9 cellular contexts compared by ENCODE assay signal in the genomic region with DNA sequence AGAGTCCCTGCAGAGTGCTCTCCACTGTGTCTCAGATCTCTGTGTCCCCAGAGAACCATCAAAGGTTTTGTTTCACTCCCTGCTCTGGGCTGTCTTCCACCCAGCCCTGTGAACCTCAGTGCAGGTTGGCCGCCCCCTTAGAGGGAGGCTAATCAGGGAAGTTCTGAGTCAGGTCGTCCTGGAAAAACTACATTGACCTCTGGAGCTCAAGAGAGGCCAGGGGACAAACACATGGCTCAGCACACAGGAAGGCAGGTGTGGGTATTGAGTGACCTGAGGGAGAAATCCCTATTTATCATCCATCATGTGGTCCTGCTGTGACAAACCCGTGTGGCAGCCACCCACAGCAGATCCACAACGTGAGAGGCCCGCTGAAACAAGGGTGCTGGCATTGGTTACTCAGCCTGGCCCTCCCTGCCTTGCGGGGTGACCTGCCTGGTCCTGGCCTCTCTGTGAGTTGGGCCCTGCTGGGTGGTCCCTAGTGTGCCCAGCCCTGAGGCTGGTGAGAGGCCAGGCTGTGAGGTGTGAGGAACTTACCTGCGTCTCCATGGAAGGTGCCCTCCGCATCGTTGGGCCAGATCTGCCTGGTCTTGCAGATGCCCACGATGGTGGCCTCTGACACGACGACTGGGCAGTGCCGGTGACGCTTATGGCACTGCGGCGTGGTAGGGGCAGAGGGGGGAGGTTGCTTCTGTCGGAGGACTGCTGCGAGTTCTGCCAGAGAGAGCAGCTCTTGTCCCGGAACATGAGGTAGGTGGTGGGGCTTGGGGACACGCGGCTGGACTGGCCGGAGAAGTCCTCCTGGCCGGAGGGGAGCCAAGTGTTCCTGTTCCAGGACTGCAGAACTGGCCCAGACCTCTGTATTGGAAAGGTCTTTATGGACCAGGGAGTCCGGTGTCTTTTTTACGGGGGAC. TPM values are rescaled to one million over a fixed set of nuclear protein-coding genes. Genes with fewer than 3 reads are reported as not detected.
A peak's percentile ranks its signal among the peaks of the same experiment; 100 is the strongest.
DNase-seq lines count a peak whose midpoint lies in the region; ATAC-seq and TF ChIP-seq lines count a peak whose summit lies in the region.
"Had no signal": no experiment of that assay in that cellular context is flagged by ENCODE, and none has a peak within 500 bp of the region (broad histone marks: within the 10 kb centered on the region; RNA-seq: fewer than 3 reads in every experiment).

No MANE protein-coding gene starts in this region.

- H3K9me3 Mint-ChIP-seq in Caco-2 (ENCODE audit: unreplicated experiment) = peaks cover 17% of the 10 kb centered on the region

- TF ChIP-seq CTCF in Caco-2 (IDR thresholded peaks at IDR 0.05; ENCODE audit: insufficient read depth in 1 of 2, low read depth in 1 of 2, low read length in 1 of 2, severe bottlenecking in 1 of 2, unreplicated experiment in 1 of 2) (no peak), breast epithelium (IDR thresholded peaks at IDR 0.05) (no peak), lower lobe of right lung (IDR thresholded peaks at IDR 0.05) (no peak)

- peaks cover 22% of the 10 kb centered on the region for H3K4me1 Mint-ChIP-seq in Caco-2 (ENCODE audit: low read depth, unreplicated experiment)

- H3K36me3 Mint-ChIP-seq in Caco-2 (ENCODE audit: insufficient read depth, unreplicated experiment) = peaks cover 15% of the 10 kb centered on the region

- 66% methylated on average over 25 of the region's 25 CpGs for WGBS in thymus

- TF ChIP-seq POLR2A in breast epithelium (IDR thresholded peaks at IDR 0.05) = no peak

- DNase-seq in Caco-2 = peak in 1 of 2 experiments; percentile 26
- DNase-seq in NCI-H2171 treated with DMSO at 0.1 percent for 48 hours (lab: John Stamatoyannopoulos, UW) = peak; percentile 46
- no peak for DNase-seq in breast epithelium (ENCODE audit: low spot score in 2 of 2)
- peak; percentile 58 for DNase-seq in lower lobe of right lung
- no peak for DNase-seq in T-helper 9 cell
- no peak for DNase-seq in GOT3 (lab: John Stamatoyannopoulos, UW)

- peak overlapping the region; percentile 63 for H3K27ac Mint-ChIP-seq in Caco-2 (ENCODE audit: unreplicated experiment)

- POLR2A ChIA-PET in Caco-2 (lab: Charles Lee) = interaction anchor here (0.6 to 1.4 kb wide), 2 partner anchors 63 to 81 kb away, joined by 3 to 4 read pairs; no protein-coding TSS in a partner anchor

- ATAC-seq in lower lobe of right lung = peak; percentile 14 to 33
- ATAC-seq in GM21576 (IDR thresholded peaks at IDR 0.05; ENCODE audit: unreplicated experiment) = no peak

- peaks cover 14% of the 10 kb centered on the region for H3K9me3 ChIP-seq in Caco-2
- no peaks in the 10 kb centered on the region for H3K9me3 ChIP-seq in breast epithelium
- peaks cover 8% of the 10 kb centered on the region for H3K9me3 ChIP-seq in lower lobe of right lung
- H3K9me3 ChIP-seq in thymus (ENCODE audit: control insufficient read depth) = peaks cover 3% of the 10 kb centered on the region

- H3K36me3 ChIP-seq in Caco-2 (ENCODE audit: control insufficient read depth, insufficient read depth, low read length) (0 out of 2 replicates have a peak, but pooled peaks cover under 1% of the 10 kb centered on the region), breast epithelium (no peaks in the 10 kb centered on the region), lower lobe of right lung (no peaks in the 10 kb centered on the region), thymus (ENCODE audit: control insufficient read depth, insufficient read depth) (peaks cover under 1% of the 10 kb centered on the region)

- peak overlapping the region; percentile 77 for H3K4me3 Mint-ChIP-seq in Caco-2 (ENCODE audit: unreplicated experiment)

- BruUV-seq in Caco-2 (replicated peaks; lab: Mats Ljungman, UMichigan) = TSS peak; percentile 55

- H3K4me3 ChIP-seq in Caco-2 (ENCODE audit: low read depth, low read length) (peak overlapping the region; percentile 96), breast epithelium (peak overlapping the region; percentile 70 to 89 (median 71)), lower lobe of right lung (peak overlapping the region; percentile 69), thymus (ENCODE audit: low read length) (peak overlapping the region; percentile 64)

- H3K27ac ChIP-seq in breast epithelium (peak overlapping the region; percentile 86 to 87), lower lobe of right lung (peak overlapping the region; percentile 71), thymus (ENCODE audit: low read depth) (no peak overlapping the region)

- CTCF ChIA-PET in Caco-2 (lab: Charles Lee) = interaction anchor here (1.1 to 5.8 kb wide), 3 partner anchors 65 to 102 kb away, joined by 3 to 57 read pairs (median 5); no protein-coding TSS in a partner anchor

- H3K27me3 Mint-ChIP-seq in Caco-2 (ENCODE audit: insufficient read depth, unreplicated experiment) = no peaks in the 10 kb centered on the region

- intact Hi-C loops in Caco-2 (cut with micrococcal nuclease; ENCODE audit: unreplicated experiment) (loop anchor here (5.0 kb wide), 1 partner anchor 208 kb away; no protein-coding TSS in a partner anchor), breast epithelium (cut with DNase I; ENCODE audit: low total_unique reads) (loop anchor here (2.0 to 5.0 kb wide), 2 partner anchors 45 to 103 kb away; no protein-coding TSS in a partner anchor), lower lobe of right lung (cut with DNase I) (loop anchor here (10.0 kb wide), 1 partner anchor 105 kb away; no protein-coding TSS in a partner anchor)

- H3K4me1 ChIP-seq in Caco-2 (peaks cover 43% of the 10 kb centered on the region), breast epithelium (peaks cover 5 to 8% of the 10 kb centered on the region in 2 donors), lower lobe of right lung (peaks cover 51% of the 10 kb centered on the region), thymus (ENCODE audit: control insufficient read depth, insufficient read depth, low read length) (peaks cover 23% of the 10 kb centered on the region)

- H3K27me3 ChIP-seq in Caco-2 (replicated peaks; ENCODE audit: control insufficient read depth, insufficient read depth, low read length) = no peaks in the 10 kb centered on the region
- no peaks in the 10 kb centered on the region for H3K27me3 ChIP-seq in breast epithelium
- no peaks in the 10 kb centered on the region for H3K27me3 ChIP-seq in lower lobe of right lung (ENCODE audit: low read depth)
- no peaks in the 10 kb centered on the region for H3K27me3 ChIP-seq in thymus (ENCODE audit: control insufficient read depth, insufficient read depth)

RNA-seq across cellular contexts. Expression of a gene that starts 0.7 kb away (rescaled TPM):
- total RNA-seq in Caco-2 (2022) (74.1 and 87.4 TPM in 2 replicates), breast epithelium (10 to 100 TPM; 25.3 to 44.6 (median 35.1) TPM), lower lobe of right lung (57.2 TPM)
- polyA plus RNA-seq in thymus = 22.8 TPM

RNA-seq across cellular contexts. Expression of a gene that starts 34.4 kb away (rescaled TPM):
- total RNA-seq in Caco-2 (2022) (0.52 and 0.97 TPM in 2 replicates), breast epithelium (1 to 10 TPM; 1.3 to 4.8 (median 2.9) TPM), lower lobe of right lung (9.6 TPM)
- polyA plus RNA-seq in thymus = 0.46 TPM

RNA-seq across cellular contexts. Expression of a gene that starts 37.8 kb away (rescaled TPM):
- total RNA-seq in Caco-2 (2022) (0.68 and 1.2 TPM in 2 replicates), breast epithelium (under 1 TPM in 1 of 3 donors, not detected in 2; 0.29 TPM), lower lobe of right lung (2.0 TPM)
- polyA plus RNA-seq in thymus = 0.27 TPM
- total RNA-seq: LHCN-M2 had no signal

Comparison
In these comparisons a context has a peak if more than half of its experiments do, and no peak if none do; other contexts are left out.
1. DNase-seq: peak in NCI-H2171 treated with DMSO at 0.1 percent for 48 hours (single experiment) and lower lobe of right lung (single experiment); none in breast epithelium (0 of 2), T-helper 9 cell (single experiment) and GOT3 (single experiment).
2. Peak in every context shown above with its lines, with median percentiles within 50 percentile points of each other: H3K4me3 ChIP-seq.